8 cellular contexts compared by ENCODE assay signal in the genomic region with DNA sequence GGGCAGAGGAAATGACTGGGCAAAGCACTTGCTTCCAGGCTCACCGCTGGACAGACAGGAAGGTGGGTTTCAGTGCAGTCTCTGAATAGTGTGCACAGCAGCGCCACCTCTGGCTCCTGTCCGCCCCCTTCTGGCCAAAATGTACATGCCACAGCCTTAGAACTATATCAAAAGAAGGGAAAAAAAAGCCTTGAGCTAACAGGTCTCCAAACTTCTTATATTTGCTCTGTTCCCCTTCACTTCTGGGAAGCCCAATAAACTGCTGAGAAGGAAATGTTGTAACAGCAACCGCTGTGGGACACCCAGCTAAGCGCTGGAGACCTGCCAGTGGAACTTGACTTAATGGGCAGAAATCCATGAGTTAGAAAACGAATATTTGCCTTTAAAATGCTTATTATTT. TPM values are rescaled to one million over a fixed set of nuclear protein-coding genes. Genes with fewer than 3 reads are reported as not detected.
DNase-seq lines count a peak whose midpoint lies in the region; ATAC-seq and TF ChIP-seq lines count a peak whose summit lies in the region.

No MANE protein-coding gene starts in this region.

- no peak overlapping the region for H4K8ac ChIP-seq in H9 (replicated peaks; ENCODE audit: insufficient read length, low read depth, low read length)

- H3K9me3 ChIP-seq in H9 (ENCODE audit: control insufficient read depth, low read depth, low read length), result no peaks in the 10 kb centered on the region
- no peaks in the 10 kb centered on the region for H3K9me3 ChIP-seq in lung (ENCODE audit: control insufficient read depth in 2 of 2, insufficient read depth in 1 of 2, low read length in 1 of 2)

- H2BK120ac ChIP-seq in H9 (ENCODE audit: low read depth, low read length, poor library complexity, severe bottlenecking), result no peak overlapping the region

- no peak overlapping the region for H3K4me2 ChIP-seq in H9 (ENCODE audit: insufficient read depth, insufficient read length, low read length)

- ATAC-seq in lung (ENCODE audit: insufficient read depth, low FRiP score) (peak; percentile 79), HG03097 (IDR thresholded peaks at IDR 0.05; ENCODE audit: low FRiP score, unreplicated experiment) (no peak)

- no peak overlapping the region for H2BK20ac ChIP-seq in H9 (ENCODE audit: low read depth, low read length, poor library complexity, severe bottlenecking)

- no peak overlapping the region for H2BK15ac ChIP-seq in H9 (ENCODE audit: low read depth, low read length)

- H3T11ph ChIP-seq in H9 (ENCODE audit: low read length), result no peak overlapping the region

- no peaks in the 10 kb centered on the region for H3K79me2 ChIP-seq in H9 (ENCODE audit: insufficient read depth, low read length)

- peaks cover 9 to 54% (median 42%) of the 10 kb centered on the region in 3 experiments; a peak in 5 of 7 replicates for H3K36me3 Mint-ChIP-seq in H9 (ENCODE audit: insufficient read depth in 1 of 3, low read depth in 3 of 3)

- no peak overlapping the region for H3K14ac ChIP-seq in H9 (ENCODE audit: insufficient read depth, low read length)

- H3K4me3 Mint-ChIP-seq in H9, result no peak overlapping the region

- TF ChIP-seq CTCF in H9 (conservative IDR thresholded peaks at IDR 0.05) (peak; percentile 95), lung (IDR thresholded peaks at IDR 0.05; ENCODE audit: control extremely low read depth, extremely low read depth) (peak; percentile 74)

- no peak overlapping the region for H3K4ac ChIP-seq in H9 (ENCODE audit: low read depth, low read length)

- H4K91ac ChIP-seq in H9 (ENCODE audit: insufficient read length, low read depth, low read length), result no peak overlapping the region

- no peak overlapping the region for H2AFZ ChIP-seq in H9 (ENCODE audit: low read length)

- H3K27ac ChIP-seq in H9 (ENCODE audit: insufficient read length, low read depth, low read length), result no peak overlapping the region
- H3K27ac ChIP-seq in lung (ENCODE audit: low read depth in 1 of 2, low read length in 1 of 2), result no peak overlapping the region

- WGBS in H9 (ENCODE audit: extremely low coverage, insufficient read length, low lambda C conversion rate), result no CpG with 5 or more reads among the region's 6 CpGs
- 18 to 25% methylated on average over 6 of the region's 6 CpGs for WGBS in lung, 2 donors

- H4K20me1 ChIP-seq in H9 (ENCODE audit: control insufficient read depth, insufficient read depth, insufficient read length), result no peaks in the 10 kb centered on the region

- peak; percentile 66 for DNase-seq in AG20443 (ENCODE audit: low spot score)
- DNase-seq in H9, result peak; percentile 71
- DNase-seq in NCI-H524 (lab: John Stamatoyannopoulos, UW), result peak; percentile 34 to 73
- DNase-seq in activated CD4-positive, alpha-beta T cell treated with anti-CD3 and anti-CD28 coated beads for 4 hours, result peak; percentile 44 to 61
- DNase-seq in dedifferentiated amniotic fluid mesenchymal stem cell (ENCODE audit: extremely low spot score), result peak; percentile 45
- peak; percentile 76 for DNase-seq in lung (ENCODE audit: low spot score)
- DNase-seq in stimulated activated CD8-positive, alpha-beta memory T cell treated with anti-CD3 and anti-CD28 coated beads, Interleukin-15, amount 100 ng/mL, for 24 hours (ENCODE audit: low read depth), result peak; percentile 24

- no peak overlapping the region for H3K27ac Mint-ChIP-seq in H9

- no peak overlapping the region for H3K18ac ChIP-seq in H9 (ENCODE audit: insufficient read length, low read depth, low read length)

- no peak overlapping the region for H3K9ac ChIP-seq in H9 (ENCODE audit: extremely low read depth, insufficient read length, low read length)

- H3K27me3 ChIP-seq in H9 (ENCODE audit: insufficient read depth, low read length) (no peaks in the 10 kb centered on the region), lung (ENCODE audit: control insufficient read depth, insufficient read depth) (no peaks in the 10 kb centered on the region)

- no peak overlapping the region for H4K5ac ChIP-seq in H9 (ENCODE audit: insufficient read length, low read depth, low read length)

- no peak overlapping the region for H2AK5ac ChIP-seq in H9 (ENCODE audit: insufficient read length, low read length)

- H3K9me3 Mint-ChIP-seq in H9, result no peaks in the 10 kb centered on the region; a peak in 1 of 5 replicates

- no peaks in the 10 kb centered on the region for H3K4me1 Mint-ChIP-seq in H9

- H3K23me2 ChIP-seq in H9 (ENCODE audit: insufficient read length, low read depth, low read length, poor library complexity, severe bottlenecking), result peaks cover 2% of the 10 kb centered on the region

- no peak overlapping the region for H3K4me3 ChIP-seq in lung

- H3K23ac ChIP-seq in H9 (ENCODE audit: insufficient read length, low read depth, low read length), result no peak overlapping the region

- no peaks in the 10 kb centered on the region for H3K4me1 ChIP-seq in H9 (ENCODE audit: insufficient read depth, low read length)
- H3K4me1 ChIP-seq in lung (ENCODE audit: control insufficient read depth in 2 of 2, insufficient read depth in 2 of 2, low read length in 2 of 2), result peaks cover 0 to 3% of the 10 kb centered on the region in 2 donors

- H3K27me3 Mint-ChIP-seq in H9 (ENCODE audit: low read depth), result no peaks in the 10 kb centered on the region

- no peaks in the 10 kb centered on the region for H3K79me1 ChIP-seq in H9 (ENCODE audit: insufficient read depth, low read depth, low read length, poor library complexity, severe bottlenecking)

- H2BK12ac ChIP-seq in H9 (ENCODE audit: insufficient read length, low read depth, low read length), result no peak overlapping the region

- H2BK5ac ChIP-seq in H9 (ENCODE audit: insufficient read length, low read length), result no peak overlapping the region

- peaks cover 11 to 21% of the 10 kb centered on the region in 2 donors for H3K36me3 ChIP-seq in lung (ENCODE audit: control insufficient read depth in 2 of 2, insufficient read depth in 2 of 2, low read length in 2 of 2)

- no peak overlapping the region for H3K56ac ChIP-seq in H9 (ENCODE audit: insufficient read length, low read depth, low read length)

RNA-seq across cellular contexts. Expression of a gene that starts 17.5 kb away (rescaled TPM):
- total RNA-seq in H9 (2021) (17.5 and 17.9 TPM in 2 replicates), lung (10 to 100 TPM; 24.1 to 34.0 TPM)
- 10 to 100 TPM; 14.9 to 16.0 TPM for polyA plus RNA-seq in lung

Comparison
In these comparisons a context has a peak if more than half of its experiments do, and no peak if none do; other contexts are left out.
1. DNase-seq: peak in every context shown above with its lines; median percentile 76 in lung; 71 in H9; 66 in AG20443; 54 in NCI-H524; 52 in activated CD4-positive, alpha-beta T cell treated with anti-CD3 and anti-CD28 coated beads for 4 hours; 45 in dedifferentiated amniotic fluid mesenchymal stem cell; 24 in stimulated activated CD8-positive, alpha-beta memory T cell treated with anti-CD3 and anti-CD28 coated beads, Interleukin-15, amount 100 ng/mL, for 24 hours.